6 cellular contexts compared by ENCODE assay signal in genomic region chr7:97072025-97072424, GRCh38. TPM values are rescaled to one million over a fixed set of nuclear protein-coding genes. Genes with fewer than 3 reads are reported as not detected.
"Had no signal": no experiment of that assay in that cellular context is flagged by ENCODE, and none has a peak within 500 bp of the region (broad histone marks: within the 10 kb centered on the region; RNA-seq: fewer than 3 reads in every experiment).

No MANE protein-coding gene starts in this region.

RNA-seq across cellular contexts. Expression of gene DLX5, which starts 47.4 kb away (rescaled TPM):
- total RNA-seq: GM23248, H7, HFFc6, HT-29, IMR-90, K562 had no signal
